8 cellular contexts compared by ENCODE assay signal in genomic region chr5:143019614-143020515, GRCh38.
DNase-seq lines count a peak whose midpoint lies in the region; ATAC-seq lines count a peak whose summit lies in the region.

No MANE protein-coding gene starts in this region.

- H3K4me1 ChIP-seq in CD4-positive, CD25-positive, alpha-beta regulatory T cell (ENCODE audit: control insufficient read depth, insufficient read depth, low read length, poor library complexity, severe bottlenecking) = peaks cover 6% of the 10 kb centered on the region

- H3K27me3 Mint-ChIP-seq in CD4-positive, CD25-positive, alpha-beta regulatory T cell = no peaks in the 10 kb centered on the region
- H3K27me3 Mint-ChIP-seq in T-cell = no peaks in the 10 kb centered on the region

- H3K4me3 Mint-ChIP-seq in CD4-positive, CD25-positive, alpha-beta regulatory T cell = no peak overlapping the region
- H3K4me3 Mint-ChIP-seq in T-cell = no peak overlapping the region

- peaks cover 25% of the 10 kb centered on the region for H3K36me3 Mint-ChIP-seq in CD4-positive, CD25-positive, alpha-beta regulatory T cell
- H3K36me3 Mint-ChIP-seq in T-cell = peaks cover 31% of the 10 kb centered on the region

- H3K27ac ChIP-seq in CD4-positive, CD25-positive, alpha-beta regulatory T cell (ENCODE audit: insufficient read depth, low read length, poor library complexity, severe bottlenecking) = no peak overlapping the region

- peak in 1 of 3 donors; percentile 54 for DNase-seq in CD4-positive, CD25-positive, alpha-beta regulatory T cell
- DNase-seq in T-cell (no peak), glomerular visceral epithelial cell (ENCODE audit: extremely low spot score) (no peak), HuH-7.5 (ENCODE audit: low spot score) (no peak), NCI-H2196 treated with DMSO at 0.1 percent for 48 hours (lab: John Stamatoyannopoulos, UW; ENCODE audit: unreplicated experiment) (no peak), NCI-H2029 treated with DMSO at 0.1 percent for 48 hours (lab: John Stamatoyannopoulos, UW) (no peak)

- H3K27me3 ChIP-seq in CD4-positive, CD25-positive, alpha-beta regulatory T cell (ENCODE audit: control insufficient read depth, insufficient read depth, low read length) = no peaks in the 10 kb centered on the region

- ATAC-seq in CD4-positive, CD25-positive, alpha-beta regulatory T cell (ENCODE audit: low read depth in 2 of 2) = no peak
- ATAC-seq in GM18870 (IDR thresholded peaks at IDR 0.05; ENCODE audit: unreplicated experiment) (peak; percentile 81), HG02885 (IDR thresholded peaks at IDR 0.05; ENCODE audit: poor library complexity, unreplicated experiment) (peak; percentile 86), T-cell (replicated peaks in 1 of 4) (no peak)

- no peak overlapping the region for H3K4me3 ChIP-seq in CD4-positive, CD25-positive, alpha-beta regulatory T cell (ENCODE audit: low read depth, low read length)

- H3K4me1 Mint-ChIP-seq in CD4-positive, CD25-positive, alpha-beta regulatory T cell = peaks cover 13 to 18% (median 14%) of the 10 kb centered on the region in 4 donors
- peaks cover 18 to 31% (median 24%) of the 10 kb centered on the region in 3 donors for H3K4me1 Mint-ChIP-seq in T-cell

- H3K36me3 ChIP-seq in CD4-positive, CD25-positive, alpha-beta regulatory T cell (ENCODE audit: control insufficient read depth, insufficient read depth, low read length) = no peaks in the 10 kb centered on the region

- no peaks in the 10 kb centered on the region for H3K9me3 ChIP-seq in CD4-positive, CD25-positive, alpha-beta regulatory T cell (ENCODE audit: control insufficient read depth in 2 of 2, low read length in 2 of 2)

- CTCF ChIA-PET in T-cell (lab: Charles Lee) = interaction anchor here (0.7 kb wide), 2 partner anchors 25 to 106 kb away, joined by 3 read pairs; no protein-coding TSS in a partner anchor

- H3K9me3 Mint-ChIP-seq in CD4-positive, CD25-positive, alpha-beta regulatory T cell = no peaks in the 10 kb centered on the region
- H3K9me3 Mint-ChIP-seq in T-cell = peaks cover 0 to 5% (median 0%) of the 10 kb centered on the region in 3 donors

- peak overlapping the region in 2 of 3 donors; percentile 37 to 87 for H3K27ac Mint-ChIP-seq in CD4-positive, CD25-positive, alpha-beta regulatory T cell
- peak overlapping the region; percentile 55 to 66 for H3K27ac Mint-ChIP-seq in T-cell

- POLR2A ChIA-PET in T-cell (lab: Charles Lee) = interaction anchor here in 1 of 2 donors (0.5 kb wide), 1 partner anchor 30 kb away, joined by 4 read pairs; no protein-coding TSS in a partner anchor

Comparison
In these comparisons a context has a peak if more than half of its experiments do, and no peak if none do; other contexts are left out.
1. ATAC-seq: peak in GM18870 (single experiment) and HG02885 (single experiment); none in CD4-positive, CD25-positive, alpha-beta regulatory T cell (0 of 2) and T-cell (0 of 4).